In genomic region chr17:77363821-77364361, GRCh38 we compare ENCODE assay signal across 8 cellular contexts.
DNase-seq lines count a peak whose midpoint lies in the region; ATAC-seq and TF ChIP-seq lines count a peak whose summit lies in the region.

No MANE protein-coding gene starts in this region.

- no peaks in the 10 kb centered on the region; a peak in 1 of 22 replicates for H3K36me3 ChIP-seq in BLaER1 treated with 17β-estradiol and CSF1 and Interleukin-3, amounts not matched to agents 10 nM and 100 nM
- peaks cover 34% of the 10 kb centered on the region for H3K36me3 ChIP-seq in RWPE2 (ENCODE audit: low read depth)

- no peak overlapping the region for H3K4me3 ChIP-seq in BLaER1 treated with 17β-estradiol and CSF1 and Interleukin-3, amounts not matched to agents 10 nM and 100 nM
- no peak overlapping the region for H3K4me3 ChIP-seq in RWPE2 (ENCODE audit: severe bottlenecking)

- ATAC-seq in RWPE2 (ENCODE audit: low read depth) (no peak), omental fat pad (ENCODE audit: low FRiP score) (peak; percentile 72), HG02759 (IDR thresholded peaks at IDR 0.05; ENCODE audit: unreplicated experiment) (no peak)

- DNase-seq in RWPE2 (ENCODE audit: low spot score) (peak; percentile 60), omental fat pad (ENCODE audit: low spot score) (no peak), NCI-H1417 treated with DMSO at 0.1 percent for 48 hours (lab: John Stamatoyannopoulos, UW) (no peak), NCI-H526 (lab: John Stamatoyannopoulos, UW) (no peak), germinal center (ENCODE audit: low spot score) (no peak)
- peak; percentile 28 for DNase-seq in effector CD8-positive, alpha-beta T cell (lab: John Stamatoyannopoulos, UW)

- H3K9me3 ChIP-seq in BLaER1 treated with 17β-estradiol and CSF1 and Interleukin-3, amounts not matched to agents 10 nM and 100 nM (replicated peaks in 1 of 11) = no peaks in the 10 kb centered on the region
- no peaks in the 10 kb centered on the region for H3K9me3 ChIP-seq in RWPE2 (ENCODE audit: severe bottlenecking)

- H3K4me1 ChIP-seq in BLaER1 treated with 17β-estradiol and CSF1 and Interleukin-3, amounts not matched to agents 10 nM and 100 nM = peaks cover 59 to 72% (median 63%) of the 10 kb centered on the region in 10 experiments
- peaks cover 45% of the 10 kb centered on the region for H3K4me1 ChIP-seq in RWPE2 (ENCODE audit: insufficient read depth, poor library complexity, severe bottlenecking)

- TF ChIP-seq CTCF in RWPE2 (IDR thresholded peaks at IDR 0.05; ENCODE audit: poor library complexity, severe bottlenecking) (no peak), omental fat pad (IDR thresholded peaks at IDR 0.05) (no peak)

- H3K9ac ChIP-seq in BLaER1 treated with 17β-estradiol and CSF1 and Interleukin-3, amounts not matched to agents 10 nM and 100 nM = peak overlapping the region in 9 of 11 experiments; percentile 5 to 60 (median 30); a peak in 8 of 22 replicates

- H3K27ac ChIP-seq in BLaER1 treated with 17β-estradiol and CSF1 and Interleukin-3, amounts not matched to agents 10 nM and 100 nM = peak overlapping the region in 3 of 11 experiments; percentile 7 to 45 (median 38); a peak in 5 of 22 replicates
- peak overlapping the region; percentile 39 for H3K27ac ChIP-seq in RWPE2 (ENCODE audit: poor library complexity, severe bottlenecking)

- peak overlapping the region; percentile 62 to 95 (median 77) for H3K4me2 ChIP-seq in BLaER1 treated with 17β-estradiol and CSF1 and Interleukin-3, amounts not matched to agents 10 nM and 100 nM

- 0 out of 22 replicates have a peak, but pooled peaks cover 0 to 4% (median 0%) of the 10 kb centered on the region in 11 experiments for H3K27me3 ChIP-seq in BLaER1 treated with 17β-estradiol and CSF1 and Interleukin-3, amounts not matched to agents 10 nM and 100 nM
- no peaks in the 10 kb centered on the region for H3K27me3 ChIP-seq in RWPE2 (ENCODE audit: insufficient read depth, poor library complexity, severe bottlenecking)

- peaks cover 0 to 100% (median 0%) of the 10 kb centered on the region in 11 experiments; a peak in 8 of 22 replicates for H4K20me1 ChIP-seq in BLaER1 treated with 17β-estradiol and CSF1 and Interleukin-3, amounts not matched to agents 10 nM and 100 nM

Comparison
In these comparisons a context has a peak if more than half of its experiments do, and no peak if none do; other contexts are left out.
1. DNase-seq: peak in RWPE2 (single experiment) and effector CD8-positive, alpha-beta T cell (single experiment); none in omental fat pad (single experiment), NCI-H1417 treated with DMSO at 0.1 percent for 48 hours (single experiment), NCI-H526 (0 of 2) and germinal center (single experiment).